ENCODE assay signal across 1 cellular context in genomic region chr14:64704743-64705405, GRCh38.
TF ChIP-seq lines count a peak whose summit lies in the region.

No MANE protein-coding gene starts in this region.

TF ChIP-seq in HepG2, 621 proteins besides CTCF, POLR2A, EP300 and RAD21 (continued from another document and continues in another):
- TF ChIP-seq ZNF710 (CRISPR knock-in tag; IDR thresholded peaks at IDR 0.05; ENCODE audit: borderline replicate concordance) (no peak; the same call in 1 of the 2 replicates), ZBTB43 (CRISPR knock-in tag; conservative IDR thresholded peaks at IDR 0.05) (no peak; the same call in 1 of the 2 replicates), ZBTB7B (CRISPR knock-in tag; IDR thresholded peaks at IDR 0.05) (no peak), ZNF770 (CRISPR knock-in tag; IDR thresholded peaks at IDR 0.05) (no peak), FUBP1 (CRISPR knock-in tag; IDR thresholded peaks at IDR 0.05; ENCODE audit: borderline replicate concordance) (no peak), MAFF (IDR thresholded peaks at IDR 0.05; ENCODE audit: low read depth, low read length) (no peak), YEATS4 (CRISPR knock-in tag; IDR thresholded peaks at IDR 0.05; ENCODE audit: borderline replicate concordance) (no peak), SMARCC2 (IDR thresholded peaks at IDR 0.05) (no peak), ELF1 (CRISPR knock-in tag; IDR thresholded peaks at IDR 0.05) (0 out of 2 replicates have a peak, but pooled peaks have one; percentile 20), NAIF1 (CRISPR knock-in tag; IDR thresholded peaks at IDR 0.05; ENCODE audit: borderline replicate concordance) (no peak), SIX1 (CRISPR knock-in tag; IDR thresholded peaks at IDR 0.05; ENCODE audit: borderline replicate concordance) (no peak), PHF20 (CRISPR knock-in tag; IDR thresholded peaks at IDR 0.05) (no peak), HIC2 (CRISPR knock-in tag; IDR thresholded peaks at IDR 0.05; ENCODE audit: low read depth) (no peak), JDP2 (CRISPR knock-in tag; IDR thresholded peaks at IDR 0.05; ENCODE audit: borderline replicate concordance) (no peak), ZNF577 (CRISPR knock-in tag; IDR thresholded peaks at IDR 0.05; ENCODE audit: borderline replicate concordance, low read depth) (no peak), ZHX2 (IDR thresholded peaks at IDR 0.05; ENCODE audit: low read depth) (no peak), ZHX2 (CRISPR knock-in tag; IDR thresholded peaks at IDR 0.05; ENCODE audit: borderline replicate concordance) (no peak; the same call in 1 of the 2 replicates), ZNF343 (CRISPR knock-in tag; IDR thresholded peaks at IDR 0.05) (no peak), RFXAP (CRISPR knock-in tag; IDR thresholded peaks at IDR 0.05; ENCODE audit: borderline replicate concordance) (0 out of 2 replicates have a peak, but pooled peaks have one; percentile 59), ELF3 (CRISPR knock-in tag; IDR thresholded peaks at IDR 0.05) (no peak), ZNF580 (CRISPR knock-in tag; IDR thresholded peaks at IDR 0.05; ENCODE audit: borderline replicate concordance, low read depth) (no peak), TFDP2 (CRISPR knock-in tag; IDR thresholded peaks at IDR 0.05) (no peak), PCBP2 (optimal IDR thresholded peaks at IDR 0.05; ENCODE audit: low read depth, low read length, poor library complexity, severe bottlenecking) (no peak), GABPB1 (CRISPR knock-in tag; IDR thresholded peaks at IDR 0.05) (peak; percentile 27; the same call in 1 of the 2 replicates), MAF1 (CRISPR knock-in tag; IDR thresholded peaks at IDR 0.05; ENCODE audit: borderline replicate concordance) (no peak), MEIS1 (CRISPR knock-in tag; IDR thresholded peaks at IDR 0.05; ENCODE audit: borderline replicate concordance) (no peak), ZNF484 (CRISPR knock-in tag; IDR thresholded peaks at IDR 0.05; ENCODE audit: borderline replicate concordance, low read depth) (no peak), GPBP1L1 (CRISPR knock-in tag; IDR thresholded peaks at IDR 0.05) (no peak), ZNF446 (CRISPR knock-in tag; IDR thresholded peaks at IDR 0.05) (0 out of 2 replicates have a peak, but pooled peaks have one; percentile 16), ZNF800 (CRISPR knock-in tag; IDR thresholded peaks at IDR 0.05) (peak; percentile 2), BCL6 (CRISPR knock-in tag; IDR thresholded peaks at IDR 0.05) (no peak), HMGA1 (CRISPR knock-in tag; conservative IDR thresholded peaks at IDR 0.05) (no peak), U2AF1 (optimal IDR thresholded peaks at IDR 0.05; ENCODE audit: low read depth, low read length) (no peak), PHB2 (IDR thresholded peaks at IDR 0.05; ENCODE audit: partially characterized antibody) (no peak), ZNF512 (CRISPR knock-in tag; IDR thresholded peaks at IDR 0.05) (no peak)
